10 cellular contexts compared by ENCODE assay signal in the genomic region with DNA sequence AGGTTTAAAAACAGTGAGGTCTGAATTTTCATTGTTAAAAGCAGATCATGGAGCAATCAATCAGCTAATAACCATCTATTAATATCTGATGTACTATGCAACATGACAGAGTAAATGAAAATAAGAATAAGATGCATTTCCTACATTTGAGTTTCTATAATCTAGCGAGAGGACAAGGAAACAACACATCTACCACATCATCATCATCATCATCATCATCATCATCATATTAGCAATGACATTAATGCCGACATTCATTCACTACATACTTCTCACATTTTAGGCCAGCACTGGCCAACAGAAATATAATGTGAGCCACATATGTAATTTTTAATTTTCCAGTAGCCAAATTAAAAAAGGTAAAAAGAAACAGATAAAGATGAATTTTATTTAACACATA.
"Had no signal": no experiment of that assay in that cellular context is flagged by ENCODE, and none has a peak within 500 bp of the region (broad histone marks: within the 10 kb centered on the region; RNA-seq: fewer than 3 reads in every experiment).

No MANE protein-coding gene starts in this region.

- ATAC-seq: GM23338, HCT116 had no signal

- H3K27ac ChIP-seq: GM23248 had no signal

- H3K9me3 ChIP-seq: HAP-1 had no signal

- H3K9ac ChIP-seq: GM23248 had no signal

- DNase-seq: GM23248, GOT3, H7, H9, HCEC 1CT, HFFc6 had no signal

- H3K4me2 ChIP-seq: GM23338 had no signal

- H2AFZ ChIP-seq: GM23248, GM23338 had no signal

- H3K4me3 ChIP-seq: GM23248, GM23338, HAP-1 had no signal

- H3K36me3 ChIP-seq: HAP-1 had no signal

- FAIRE-seq: H1 had no signal
